In genomic region chr3:50490438-50490970, GRCh38 we compare ENCODE assay signal across 1 cellular context.
TF ChIP-seq lines count a peak whose summit lies in the region.

No MANE protein-coding gene starts in this region.

TF ChIP-seq in H1, 55 proteins besides CTCF, POLR2A, EP300 and RAD21:
- TF ChIP-seq HDAC6 (IDR thresholded peaks at IDR 0.05; ENCODE audit: low read depth, low read length) = no peak
- TF ChIP-seq POLR2AphosphoS5 (IDR thresholded peaks at IDR 0.05; ENCODE audit: low read depth, low read length) = no peak
- TF ChIP-seq CREB1 (IDR thresholded peaks at IDR 0.05) = no peak
- no peak for TF ChIP-seq NRF1 (IDR thresholded peaks at IDR 0.05; ENCODE audit: low read depth, low read length)
- TF ChIP-seq CBX8 (IDR thresholded peaks at IDR 0.05; ENCODE audit: borderline replicate concordance, low read depth, low read length) = no peak
- TF ChIP-seq ATF2 (IDR thresholded peaks at IDR 0.05; ENCODE audit: low read length) = no peak
- TF ChIP-seq POU5F1 (IDR thresholded peaks at IDR 0.05; ENCODE audit: low read depth, low read length) = no peak
- no peak for TF ChIP-seq ZNF274 (IDR thresholded peaks at IDR 0.05; ENCODE audit: borderline replicate concordance, extremely low read depth, low read length)
- no peak for TF ChIP-seq TAF1 (IDR thresholded peaks at IDR 0.05; ENCODE audit: low read depth, low read length)
- no peak for TF ChIP-seq FOSL1 (IDR thresholded peaks at IDR 0.05; ENCODE audit: insufficient read depth, low read depth, low read length)
- no peak for TF ChIP-seq PHF8 (conservative IDR thresholded peaks at IDR 0.05; ENCODE audit: low read depth, low read length)
- TF ChIP-seq BCL11A (IDR thresholded peaks at IDR 0.05; ENCODE audit: low read depth in 2 of 2, low read length in 2 of 2) = no peak
- TF ChIP-seq CHD7 (IDR thresholded peaks at IDR 0.05; ENCODE audit: insufficient replicate concordance, low read length) = no peak
- no peak for TF ChIP-seq SIN3A (conservative IDR thresholded peaks at IDR 0.05 in 1 of 2, IDR thresholded peaks at IDR 0.05 in 1 of 2; ENCODE audit: low read depth in 1 of 2, low read length in 2 of 2)
- no peak for TF ChIP-seq EZH2 (IDR thresholded peaks at IDR 0.05; ENCODE audit: low read depth, low read length, severe bottlenecking)
